ENCODE assay signal across 19 cellular contexts in the genomic region with DNA sequence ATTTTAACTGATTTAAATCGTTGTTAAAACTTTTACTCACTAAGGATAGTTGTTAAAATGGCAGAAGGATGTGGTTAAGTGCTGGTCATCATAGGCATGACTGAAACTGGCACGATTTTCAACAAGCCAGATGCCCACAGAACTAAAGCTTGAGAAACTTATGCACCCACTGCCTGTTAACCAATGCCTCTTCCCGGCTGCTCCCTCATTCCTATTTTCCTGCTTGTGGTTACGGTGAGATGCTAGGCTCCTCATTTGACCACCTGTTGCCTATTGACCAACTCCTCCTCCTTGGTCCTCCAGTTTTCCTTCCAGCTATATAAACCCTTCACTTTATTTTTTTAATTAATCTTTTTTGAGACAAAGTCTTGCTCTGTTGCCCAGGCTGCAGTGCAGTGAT.
"Had no signal": no experiment of that assay in that cellular context is flagged by ENCODE, and none has a peak within 500 bp of the region (broad histone marks: within the 10 kb centered on the region; RNA-seq: fewer than 3 reads in every experiment).

No MANE protein-coding gene starts in this region.

- H3K4me3 ChIP-seq: cardiac muscle cell, lung, skin epidermis, vagina had no signal

- ATAC-seq: esophagus mucosa had no signal

- H3K9me3 ChIP-seq: vagina had no signal

- H3K36me3 Mint-ChIP-seq: activated CD4-positive, alpha-beta memory T cell treated with anti-CD3 and anti-CD28 coated beads for 36 hours; activated naive CD8-positive, alpha-beta T cell; mesothelial cell of epicardium had no signal

- H3K27ac Mint-ChIP-seq: activated CD4-positive, alpha-beta memory T cell treated with anti-CD3 and anti-CD28 coated beads for 36 hours; activated naive CD8-positive, alpha-beta T cell; dendritic cell treated with granulocyte-macrophage colony-stimulating factor and Interleukin-4, amounts not matched to agents 40 ng/mL and 50 ng/mL, for 4 days; mesothelial cell of epicardium; progenitor cell of endocrine pancreas; stimulated activated naive CD8-positive, alpha-beta T cell treated with anti-CD3 and anti-CD28 coated beads, Interleukin-15, Interleukin-2, amounts not matched to agents 100 ng/mL and 50 ng/mL, for 24 hours had no signal

- H3K4me1 ChIP-seq: vagina had no signal

- H3K4me3 Mint-ChIP-seq: activated CD4-positive, alpha-beta memory T cell treated with anti-CD3 and anti-CD28 coated beads for 36 hours; activated naive CD8-positive, alpha-beta T cell; dendritic cell treated with granulocyte-macrophage colony-stimulating factor and Interleukin-4, amounts not matched to agents 40 ng/mL and 50 ng/mL, for 4 days; mesothelial cell of epicardium; stimulated activated naive CD8-positive, alpha-beta T cell treated with anti-CD3 and anti-CD28 coated beads, Interleukin-15, Interleukin-2, amounts not matched to agents 100 ng/mL and 50 ng/mL, for 24 hours had no signal

- H3K4me1 Mint-ChIP-seq: mesothelial cell of epicardium had no signal

- H3K9me3 Mint-ChIP-seq: activated CD4-positive, alpha-beta memory T cell treated with anti-CD3 and anti-CD28 coated beads for 36 hours; dendritic cell treated with granulocyte-macrophage colony-stimulating factor and Interleukin-4, amounts not matched to agents 40 ng/mL and 50 ng/mL, for 4 days; stimulated activated naive CD8-positive, alpha-beta T cell treated with anti-CD3 and anti-CD28 coated beads, Interleukin-15, Interleukin-2, amounts not matched to agents 100 ng/mL and 50 ng/mL, for 24 hours had no signal

- H3K36me3 ChIP-seq: cardiac muscle cell, vagina had no signal

- H3K27me3 Mint-ChIP-seq: activated CD4-positive, alpha-beta memory T cell treated with anti-CD3 and anti-CD28 coated beads for 36 hours; activated naive CD8-positive, alpha-beta T cell; dendritic cell treated with granulocyte-macrophage colony-stimulating factor and Interleukin-4, amounts not matched to agents 40 ng/mL and 50 ng/mL, for 4 days; stimulated activated naive CD8-positive, alpha-beta T cell treated with anti-CD3 and anti-CD28 coated beads, Interleukin-15, Interleukin-2, amounts not matched to agents 100 ng/mL and 50 ng/mL, for 24 hours had no signal

- H3K27me3 ChIP-seq: cardiac muscle cell, vagina had no signal

- DNase-seq: activated CD4-positive, alpha-beta memory T cell treated with anti-CD3 and anti-CD28 coated beads for 36 hours; amniotic stem cell; effector CD8-positive, alpha-beta T cell; glutamatergic neuron; hypothalamus; islet precursor cell; occipital lobe; T-helper 2 cell; trophoblast cell had no signal
